Comparison of ENCODE assay signal across 8 cellular contexts in genomic region chr12:103955811-103956514, GRCh38. TPM values are rescaled to one million over a fixed set of nuclear protein-coding genes. Genes with fewer than 3 reads are reported as not detected.
A peak's percentile ranks its signal among the peaks of the same experiment; 100 is the strongest.
DNase-seq lines count a peak whose midpoint lies in the region; TF ChIP-seq lines count a peak whose summit lies in the region.

No MANE protein-coding gene starts in this region.

- H3K36me3 ChIP-seq in Karpas-422 (ENCODE audit: insufficient read depth, low read length): peaks cover 33% of the 10 kb centered on the region

- peak overlapping the region; percentile 98 for H3K4me2 ChIP-seq in Karpas-422 (ENCODE audit: low read depth, low read length, poor library complexity, severe bottlenecking)

- no peaks in the 10 kb centered on the region for H3K27me3 ChIP-seq in Karpas-422 (ENCODE audit: low read length)

- TF ChIP-seq CTCF in C4-2B (conservative IDR thresholded peaks at IDR 0.05) (no peak), mesothelial cell of epicardium (IDR thresholded peaks at IDR 0.05; ENCODE audit: unreplicated experiment) (no peak)

- peak overlapping the region; percentile 97 for H3K4me3 Mint-ChIP-seq in mesothelial cell of epicardium

- peaks cover 44% of the 10 kb centered on the region for H3K79me2 ChIP-seq in Karpas-422 (ENCODE audit: low read length)

- peaks cover 22% of the 10 kb centered on the region for H3K4me1 Mint-ChIP-seq in mesothelial cell of epicardium

- peak overlapping the region; percentile 96 for H3K4me3 ChIP-seq in Karpas-422 (ENCODE audit: low read length)

- H3K9me3 ChIP-seq in Karpas-422 (ENCODE audit: low read length): no peaks in the 10 kb centered on the region

- no peaks in the 10 kb centered on the region for H3K9me2 ChIP-seq in Karpas-422 (replicated peaks; ENCODE audit: insufficient read depth, low read length)

- H3K27me3 Mint-ChIP-seq in mesothelial cell of epicardium (ENCODE audit: low read depth): no peaks in the 10 kb centered on the region

- H3K9me3 Mint-ChIP-seq in mesothelial cell of epicardium: no peaks in the 10 kb centered on the region

- DNase-seq in Karpas-422 (peak; percentile 70), cerebellar cortex (ENCODE audit: low spot score) (peak; percentile 19), mesothelial cell of epicardium (ENCODE audit: low spot score in 2 of 2, unreplicated experiment in 2 of 2) (no peak), mucosa of gallbladder (ENCODE audit: low spot score) (no peak), NCI-H1092 (lab: John Stamatoyannopoulos, UW) (no peak), GF-D8 (lab: John Stamatoyannopoulos, UW) (no peak)
- DNase-seq in activated effector memory CD4-positive, alpha-beta T cell treated with Interleukin-2 at 50 U/mL for 16 hours: no peak

- H4K20me1 ChIP-seq in Karpas-422 (ENCODE audit: insufficient read depth, low read depth, low read length): no peaks in the 10 kb centered on the region

- peaks cover 16% of the 10 kb centered on the region for H3K36me3 Mint-ChIP-seq in mesothelial cell of epicardium

- peak overlapping the region; percentile 95 for H3K27ac ChIP-seq in C4-2B
- H3K27ac ChIP-seq in Karpas-422 (ENCODE audit: low read length): peak overlapping the region; percentile 82

- H3K4me1 ChIP-seq in Karpas-422 (ENCODE audit: low read length): peaks cover 34% of the 10 kb centered on the region

- H3K27ac Mint-ChIP-seq in mesothelial cell of epicardium: peak overlapping the region; percentile 99

- peak overlapping the region; percentile 91 for H3K9ac ChIP-seq in Karpas-422 (ENCODE audit: low read length)

- peak overlapping the region; percentile 69; the same call in 1 of the 2 replicates for H2AFZ ChIP-seq in Karpas-422 (ENCODE audit: low read length)

RNA-seq across cellular contexts. Expression of gene TDG, which starts 9.7 kb away (rescaled TPM):
- 28.0 and 38.9 TPM in 2 replicates for total RNA-seq in Karpas-422 (2014; rRNA removed; shearing (Covaris generic); ENCODE audit: low replicate concordance)
- total RNA-seq in mesothelial cell of epicardium (46.2 to 48.5 TPM (median 48.2 TPM) in 3 replicates), mucosa of gallbladder (16.5 TPM)

RNA-seq across cellular contexts. Expression of gene HSP90B1, which starts 25.8 kb away (rescaled TPM):
- 327 and 334 TPM in 2 replicates for total RNA-seq in Karpas-422 (2014; rRNA removed; shearing (Covaris generic); ENCODE audit: low replicate concordance)
- total RNA-seq in mesothelial cell of epicardium (765 to 795 TPM (median 788 TPM) in 3 replicates), mucosa of gallbladder (730 TPM)

Comparison
In these comparisons a context has a peak if more than half of its experiments do, and no peak if none do; other contexts are left out.
1. DNase-seq: peak in Karpas-422 (single experiment) and cerebellar cortex (single experiment); none in mesothelial cell of epicardium (0 of 2), mucosa of gallbladder (single experiment), NCI-H1092 (single experiment), GF-D8 (single experiment) and activated effector memory CD4-positive, alpha-beta T cell treated with Interleukin-2 at 50 U/mL for 16 hours (single experiment).